In the genomic region with DNA sequence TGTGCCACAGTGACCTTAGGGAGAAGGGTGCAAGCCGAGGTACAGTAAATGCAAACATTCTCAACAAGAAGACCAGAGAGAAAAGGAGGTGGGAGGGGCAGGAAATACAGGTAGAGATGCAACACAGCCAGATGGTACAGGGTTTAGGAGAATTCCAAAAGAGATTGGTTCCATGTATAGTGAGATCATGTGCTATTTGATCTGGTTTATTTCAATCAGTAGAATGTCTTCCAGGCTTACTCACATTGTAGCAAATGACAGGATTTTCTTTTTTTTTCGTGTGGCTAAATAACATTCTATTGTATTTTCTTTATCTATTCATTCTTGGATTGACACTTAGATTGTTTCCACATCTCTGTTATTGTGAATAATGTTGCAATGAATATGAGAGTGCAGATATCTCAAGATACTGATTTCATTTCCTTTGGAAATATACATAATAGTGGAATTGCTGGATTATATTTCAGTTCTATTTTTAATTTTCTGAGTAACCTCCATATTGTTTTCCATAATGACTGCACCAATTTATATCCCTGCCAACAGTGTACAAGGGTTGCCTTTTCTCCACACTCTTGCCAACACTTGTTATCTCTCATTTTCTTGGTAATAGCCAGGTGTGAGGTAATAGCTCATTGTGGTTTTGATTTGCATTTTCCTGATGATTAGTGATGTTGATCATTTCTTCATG, we compare ENCODE assay signal across 20 cellular contexts.
"Had no signal": no experiment of that assay in that cellular context is flagged by ENCODE, and none has a peak within 500 bp of the region (broad histone marks: within the 10 kb centered on the region; RNA-seq: fewer than 3 reads in every experiment).

No MANE protein-coding gene starts in this region.

- H3K27ac ChIP-seq: coronary artery, foreskin keratinocyte, heart left ventricle, psoas muscle, right lobe of liver, tibial artery, upper lobe of left lung, uterus had no signal

- ATAC-seq: foreskin keratinocyte; heart left ventricle; left colon; left ventricle myocardium superior; psoas muscle; right lobe of liver; stimulated activated memory B cell treated with anti-CD40 and anti-IgM and Interleukin-4, amounts not matched to agents 10 μg/mL and 1 μg/mL and 100 μg/mL, for 72 hours had no signal

- DNase-seq: effector CD4-positive, alpha-beta T cell; endodermal cell; foreskin keratinocyte; heart left ventricle; hippocampal formation; left colon; left ventricle myocardium superior; mesendoderm; naive B cell; nephron progenitor cell; psoas muscle; retina; right lobe of liver; stimulated activated CD4-positive, alpha-beta T cell treated with anti-CD3 and anti-CD28 coated beads, Interleukin-4, amount 100 ng/mL, for 1 hour; tibial artery; upper lobe of left lung; uterus had no signal

- H3K4me3 ChIP-seq: coronary artery, heart left ventricle, lung, psoas muscle, right lobe of liver, tibial artery, upper lobe of left lung, uterus had no signal

- H3K27me3 ChIP-seq: foreskin keratinocyte, right lobe of liver, tibial artery, upper lobe of left lung, uterus had no signal

- H3K9me3 ChIP-seq: heart left ventricle, psoas muscle, right lobe of liver, tibial artery, upper lobe of left lung, uterus had no signal

- H3K36me3 ChIP-seq: heart left ventricle, right lobe of liver, tibial artery, upper lobe of left lung, uterus had no signal

- H3K4me1 ChIP-seq: foreskin keratinocyte, right lobe of liver, tibial artery, upper lobe of left lung, uterus had no signal
